Comparison of ENCODE assay signal across 16 cellular contexts in the genomic region with DNA sequence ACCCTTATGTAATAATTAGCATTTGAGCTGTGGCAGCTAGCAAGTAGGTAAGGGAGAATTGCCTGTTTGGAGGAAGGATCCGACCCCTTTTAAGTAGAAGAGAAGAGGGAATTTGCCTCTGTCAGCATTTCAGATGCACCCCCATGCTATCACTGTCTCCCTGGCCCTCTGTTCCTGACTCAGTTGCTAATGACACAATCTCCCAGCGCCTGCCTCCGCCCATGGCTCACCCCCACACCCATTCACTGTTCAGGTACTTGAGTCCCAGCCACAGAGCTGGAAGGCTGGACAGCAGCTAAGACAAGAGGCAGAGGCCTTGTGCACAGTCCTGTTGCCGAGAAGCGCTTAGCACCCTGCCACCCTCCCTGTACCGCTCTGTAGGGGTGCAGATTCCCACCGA.
"Had no signal": no experiment of that assay in that cellular context is flagged by ENCODE, and none has a peak within 500 bp of the region (broad histone marks: within the 10 kb centered on the region; RNA-seq: fewer than 3 reads in every experiment).

No MANE protein-coding gene starts in this region.

- H3K27me3 ChIP-seq: ascending aorta, esophagus squamous epithelium, tibial artery, vagina had no signal

- H3K9me3 Mint-ChIP-seq: activated CD4-positive, alpha-beta memory T cell treated with anti-CD3 and anti-CD28 coated beads, Interleukin-2, amount 10 ng/mL, durations not matched to agents 7 days and 5 days; activated naive CD8-positive, alpha-beta T cell treated with anti-CD3 and anti-CD28 coated beads, Interleukin-2, amount 50 U/mL, for 24 hours had no signal

- H3K27ac Mint-ChIP-seq: activated CD4-positive, alpha-beta memory T cell treated with anti-CD3 and anti-CD28 coated beads, Interleukin-2, amount 10 ng/mL, durations not matched to agents 7 days and 5 days; activated CD4-positive, alpha-beta T cell treated with anti-CD3 and anti-CD28 coated beads for 36 hours; activated naive CD8-positive, alpha-beta T cell treated with anti-CD3 and anti-CD28 coated beads, Interleukin-2, amount 50 U/mL, for 24 hours had no signal

- H3K4me3 Mint-ChIP-seq: activated CD4-positive, alpha-beta memory T cell treated with anti-CD3 and anti-CD28 coated beads, Interleukin-2, amount 10 ng/mL, durations not matched to agents 7 days and 5 days; activated CD4-positive, alpha-beta T cell treated with anti-CD3 and anti-CD28 coated beads for 36 hours; activated naive CD8-positive, alpha-beta T cell treated with anti-CD3 and anti-CD28 coated beads, Interleukin-2, amount 50 U/mL, for 24 hours had no signal

- H3K4me3 ChIP-seq: ascending aorta, cardiac muscle cell, esophagus squamous epithelium, smooth muscle cell, tibial artery, vagina had no signal

- H3K4me2 ChIP-seq: smooth muscle cell had no signal

- H3K27me3 Mint-ChIP-seq: activated CD4-positive, alpha-beta memory T cell treated with anti-CD3 and anti-CD28 coated beads, Interleukin-2, amount 10 ng/mL, durations not matched to agents 7 days and 5 days; activated CD4-positive, alpha-beta T cell treated with anti-CD3 and anti-CD28 coated beads for 36 hours; activated naive CD8-positive, alpha-beta T cell treated with anti-CD3 and anti-CD28 coated beads, Interleukin-2, amount 50 U/mL, for 24 hours had no signal

- H3K4me1 Mint-ChIP-seq: activated CD4-positive, alpha-beta memory T cell treated with anti-CD3 and anti-CD28 coated beads, Interleukin-2, amount 10 ng/mL, durations not matched to agents 7 days and 5 days; activated CD4-positive, alpha-beta T cell treated with anti-CD3 and anti-CD28 coated beads for 36 hours; activated naive CD8-positive, alpha-beta T cell treated with anti-CD3 and anti-CD28 coated beads, Interleukin-2, amount 50 U/mL, for 24 hours had no signal

- H3K36me3 ChIP-seq: ascending aorta, cardiac muscle cell, esophagus squamous epithelium, tibial artery, vagina had no signal

- DNase-seq: activated CD4-positive, alpha-beta memory T cell treated with anti-CD3 and anti-CD28 coated beads, Interleukin-2, amount 10 ng/mL, durations not matched to agents 7 days and 5 days; activated CD4-positive, alpha-beta T cell treated with anti-CD3 and anti-CD28 coated beads for 36 hours; activated CD8-positive, alpha-beta memory T cell treated with anti-CD3 and anti-CD28 coated beads, Interleukin-2, amount 50 U/mL, for 4 hours; activated naive CD4-positive, alpha-beta T cell; activated naive CD8-positive, alpha-beta T cell treated with anti-CD3 and anti-CD28 coated beads, Interleukin-2, amount 50 U/mL, for 24 hours; esophagus squamous epithelium; foreskin fibroblast; left ventricle myocardium superior; mesenchymal stem cell; right cardiac atrium; T1000; tibial artery had no signal

- H3K27ac ChIP-seq: ascending aorta, cardiac muscle cell, esophagus squamous epithelium, tibial artery, vagina had no signal

- H3K9me3 ChIP-seq: ascending aorta, esophagus squamous epithelium, tibial artery, vagina had no signal

- ATAC-seq: activated CD4-positive, alpha-beta T cell treated with anti-CD3 and anti-CD28 coated beads for 36 hours; activated naive CD8-positive, alpha-beta T cell treated with anti-CD3 and anti-CD28 coated beads, Interleukin-2, amount 50 U/mL, for 24 hours; left ventricle myocardium superior; right cardiac atrium had no signal
